In the genomic region with DNA sequence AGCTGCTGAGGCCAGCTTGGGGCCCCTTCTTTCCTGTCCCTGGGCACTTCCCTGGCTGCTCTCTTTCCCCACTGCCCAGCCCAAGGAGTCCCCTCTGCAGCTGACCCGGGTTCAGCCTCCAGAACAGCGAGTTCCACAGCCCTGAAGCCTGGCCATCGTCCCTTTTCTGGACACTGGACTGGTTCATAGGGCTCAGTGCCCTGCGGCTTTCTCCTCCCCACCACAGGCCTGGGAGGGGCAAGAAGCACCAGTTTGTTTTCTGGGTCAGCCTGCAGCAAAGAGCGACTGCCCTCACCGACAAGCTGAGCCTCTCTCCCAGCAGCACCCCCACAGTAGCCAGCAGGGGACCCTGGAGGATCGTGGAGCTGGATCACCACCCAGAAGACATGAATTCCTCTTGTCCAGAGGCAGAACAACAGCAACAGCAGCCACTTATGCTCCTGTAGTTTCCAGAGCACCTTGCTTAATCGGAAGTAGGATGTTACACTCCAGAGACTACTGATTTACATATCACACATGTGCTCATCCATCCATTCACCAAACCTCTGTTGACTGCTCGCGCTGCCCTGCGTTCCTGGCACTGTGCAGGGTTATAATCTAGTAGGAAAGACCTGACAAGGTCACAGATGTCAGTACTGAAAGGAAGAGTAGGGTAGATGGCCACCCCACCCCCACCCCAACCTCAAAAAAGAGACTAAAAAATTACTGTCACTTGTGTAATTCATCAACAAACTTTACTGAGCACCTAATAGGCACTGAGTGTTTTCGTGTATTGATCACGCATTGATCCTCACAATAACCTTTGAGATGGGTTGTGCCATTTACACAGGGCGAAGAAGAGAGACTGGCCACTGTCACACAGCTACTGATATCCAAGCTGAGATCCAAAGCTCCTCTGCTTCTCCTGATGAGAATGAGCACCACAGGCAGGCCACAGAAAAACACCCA, we compare ENCODE assay signal across 8 cellular contexts. TPM values are rescaled to one million over a fixed set of nuclear protein-coding genes. Genes with fewer than 3 reads are reported as not detected.
DNase-seq lines count a peak whose midpoint lies in the region; TF ChIP-seq lines count a peak whose summit lies in the region.

No MANE protein-coding gene starts in this region.

- intact Hi-C loops in OCI-LY7 (cut with micrococcal nuclease; ENCODE audit: unreplicated experiment) = loop anchor here (1.0 to 2.0 kb wide), 7 partner anchors 18 to 180 kb away; partner anchors contain the start of gene DDX6

- DNase-seq in GM10248 (ENCODE audit: extremely low spot score) (peak; percentile 60), H7 (peak; percentile 72), OCI-LY7 (ENCODE audit: low spot score) (peak; percentile 90), ecto neural progenitor cell (ENCODE audit: low spot score) (peak; percentile 62), ureter (ENCODE audit: low spot score) (peak; percentile 60), activated gamma-delta T cell treated with Interleukin-2 at 50 U/mL for 16 hours (no peak), NCI-H2171 treated with DMSO at 0.1 percent for 48 hours (lab: John Stamatoyannopoulos, UW) (no peak)

- no peaks in the 10 kb centered on the region for H3K9me3 ChIP-seq in OCI-LY7 (ENCODE audit: low read length)
- H3K9me3 ChIP-seq in mucosa of stomach (ENCODE audit: control insufficient read depth, low read length) = no peaks in the 10 kb centered on the region

- H3K4me2 ChIP-seq in OCI-LY7 (ENCODE audit: low read length) = peak overlapping the region; percentile 87

- H3K4me1 ChIP-seq in OCI-LY7 (ENCODE audit: insufficient read depth, low read length, poor library complexity, severe bottlenecking) (peaks cover 71% of the 10 kb centered on the region), mucosa of stomach (ENCODE audit: control insufficient read depth, insufficient read depth, low read length) (peaks cover 12% of the 10 kb centered on the region)

- POLR2A ChIA-PET in GM10248 (lab: Yijun Ruan, JAX) (no interaction called here), OCI-LY7 (lab: Charles Lee) (interaction anchor here (0.5 to 5.2 kb wide), 21 partner anchors 8 to 254 kb away, joined by 3 to 94 read pairs (median 6); partner anchors contain the start of genes C2CD2L, CXCR5 and DDX6)

- peak overlapping the region; percentile 76 for H3K9ac ChIP-seq in mucosa of stomach (ENCODE audit: low read length)

- H4K20me1 ChIP-seq in OCI-LY7 (ENCODE audit: insufficient read depth, low read length) = no peaks in the 10 kb centered on the region

- no peaks in the 10 kb centered on the region for H3K79me2 ChIP-seq in OCI-LY7 (ENCODE audit: insufficient read depth, low read depth, low read length)

- H3K36me3 ChIP-seq in H7 (replicated peaks; ENCODE audit: control insufficient read depth, insufficient read depth, low read length) = no peaks in the 10 kb centered on the region
- no peaks in the 10 kb centered on the region for H3K36me3 ChIP-seq in OCI-LY7 (ENCODE audit: insufficient read depth, low read length)
- H3K36me3 ChIP-seq in mucosa of stomach (ENCODE audit: control insufficient read depth, insufficient read depth, low read length) = no peaks in the 10 kb centered on the region

- H2AFZ ChIP-seq in OCI-LY7 (ENCODE audit: low read length) = peak overlapping the region; percentile 62; the same call in 1 of the 2 replicates

- H3K27ac ChIP-seq in OCI-LY7 (ENCODE audit: low read depth, low read length, poor library complexity, severe bottlenecking) = peak overlapping the region; percentile 95

- TF ChIP-seq CTCF in GM10248 (IDR thresholded peaks at IDR 0.05; ENCODE audit: control extremely low read depth, extremely low read depth, low read depth, missing control alignments) (no peak), OCI-LY7 (conservative IDR thresholded peaks at IDR 0.05; ENCODE audit: low read length) (peak; percentile 38; the same call in 1 of the 2 replicates)

- H3K9me2 ChIP-seq in OCI-LY7 (ENCODE audit: insufficient read depth, low read length) = no peaks in the 10 kb centered on the region

- CTCF ChIA-PET in GM10248 (lab: Yijun Ruan, JAX) (interaction anchor here (0.7 to 2.3 kb wide), 11 partner anchors 8 to 453 kb away, joined by 3 to 9 read pairs (median 4); partner anchors contain the start of gene CXCR5), OCI-LY7 (lab: Charles Lee; ENCODE audit: unreplicated experiment) (interaction anchor here (0.6 to 1.8 kb wide), 8 partner anchors 11 to 80 kb away, joined by 3 to 8 read pairs (median 4); partner anchors contain the start of genes CXCR5 and DDX6)

- TSS peak; percentile 76 for BruUV-seq in OCI-LY7 (replicated peaks; lab: Mats Ljungman, UMichigan)

- no peaks in the 10 kb centered on the region for H3K27me3 ChIP-seq in H7 (ENCODE audit: control insufficient read depth, insufficient read depth, low read length)
- H3K27me3 ChIP-seq in mucosa of stomach (ENCODE audit: control insufficient read depth, insufficient read depth, low read length) = no peaks in the 10 kb centered on the region

- H3K4me3 ChIP-seq in H7 (ENCODE audit: insufficient read depth, low read depth, low read length) (no peak overlapping the region), OCI-LY7 (ENCODE audit: low read depth, low read length, poor library complexity, severe bottlenecking) (peak overlapping the region; percentile 68), mucosa of stomach (ENCODE audit: low read length) (no peak overlapping the region)

RNA-seq across cellular contexts. Expression of gene CXCR5, which starts 13.0 kb away (rescaled TPM):
- total RNA-seq in H7 (2014; rRNA removed; shearing (Covaris generic)) = 0.04 TPM in 1 of 2 replicates, not detected in the other
- total RNA-seq in OCI-LY7 (2014; rRNA removed; shearing (Covaris generic)) = 1.4 and 3.3 TPM in 2 replicates
- total RNA-seq in OCI-LY7 (2022) = 7.1 and 7.3 TPM in 2 replicates
- not detected for total RNA-seq in ureter

RNA-seq across cellular contexts. Expression of gene BCL9L, which starts 55.1 kb away (rescaled TPM):
- total RNA-seq in H7 (2014; rRNA removed; shearing (Covaris generic)) = 15.8 and 18.5 TPM in 2 replicates
- 3.7 and 6.4 TPM in 2 replicates for total RNA-seq in OCI-LY7 (2014; rRNA removed; shearing (Covaris generic))
- total RNA-seq in OCI-LY7 (2022) = 14.8 and 16.6 TPM in 2 replicates
- 87.8 TPM for total RNA-seq in ureter

Comparison
In these comparisons a context has a peak if more than half of its experiments do, and no peak if none do; other contexts are left out.
1. DNase-seq: peak in GM10248 (single experiment), H7 (single experiment), OCI-LY7 (single experiment), ecto neural progenitor cell (single experiment) and ureter (single experiment); none in activated gamma-delta T cell treated with Interleukin-2 at 50 U/mL for 16 hours (single experiment) and NCI-H2171 treated with DMSO at 0.1 percent for 48 hours (single experiment).